ENCODE assay signal across 24 cellular contexts in genomic region chr20:64074963-64075362, GRCh38.
"Had no signal": no experiment of that assay in that cellular context is flagged by ENCODE, and none has a peak within 500 bp of the region (broad histone marks: within the 10 kb centered on the region; RNA-seq: fewer than 3 reads in every experiment).

No MANE protein-coding gene starts in this region.

- H3K27ac Mint-ChIP-seq: activated CD8-positive, alpha-beta T cell treated with anti-CD3 and anti-CD28 coated beads for 36 hours; activated naive CD4-positive, alpha-beta T cell treated with anti-CD3 and anti-CD28 coated beads, Interleukin-2, amount 50 U/mL, for 24 hours; activated T-helper 1 cell treated with anti-CD3 and anti-CD28 coated beads, Interleukin-12 subunit alpha, Interleukin-12 subunit beta, Interleukin-2, Interleukin-4 antibody, amounts not matched to agents 30 ng/mL and 10 ng/mL and 1 ng/mL, durations not matched to agents 14 hours and 24 hours and 36 hours; T-helper 1 cell treated with Interleukin-12 subunit alpha and Interleukin-12 subunit beta and Interleukin-4 antibody, amounts not matched to agents 30 μg/mL and 1 μg/mL, for 36 hours had no signal

- H3K4me3 ChIP-seq: ascending aorta, body of pancreas had no signal

- H3K36me3 Mint-ChIP-seq: activated naive CD4-positive, alpha-beta T cell treated with anti-CD3 and anti-CD28 coated beads, Interleukin-2, amount 50 U/mL, for 24 hours had no signal

- ATAC-seq: activated CD8-positive, alpha-beta T cell treated with anti-CD3 and anti-CD28 coated beads for 36 hours; body of pancreas; Panc1 had no signal

- H3K9me3 ChIP-seq: ascending aorta, body of pancreas had no signal

- DNase-seq: activated B cell treated with CpG ODN at 0.5 μM for 24 hours; activated CD8-positive, alpha-beta memory T cell treated with anti-CD3 and anti-CD28 coated beads, Interleukin-2, amount 50 U/mL, for 4 hours; activated CD8-positive, alpha-beta T cell treated with anti-CD3 and anti-CD28 coated beads for 36 hours; activated effector memory CD4-positive, alpha-beta T cell treated with Interleukin-2 at 50 U/mL for 16 hours; activated naive CD4-positive, alpha-beta T cell; body of pancreas; central memory CD4-positive, alpha-beta T cell; MM.1S; NCI-H1105; NCI-H1436; NCI-H1694 treated with DMSO at 0.1 percent for 48 hours; NCI-H2029 treated with DMSO at 0.1 percent for 48 hours; NCI-H510A treated with DMSO at 0.1 percent for 48 hours; NCI-H69; NK-92 treated with Interleukin-12 subunit alpha and Interleukin-12 subunit beta, amount 100 ng/mL, for 24 hours; OCI-M1; RPMI8226; SHP77; T-helper 9 cell had no signal

- H3K27ac ChIP-seq: ascending aorta, body of pancreas had no signal

- H3K27me3 ChIP-seq: ascending aorta, body of pancreas had no signal

- H3K27me3 Mint-ChIP-seq: activated B cell treated with CpG ODN at 0.5 μM for 24 hours; activated CD8-positive, alpha-beta T cell treated with anti-CD3 and anti-CD28 coated beads for 36 hours; activated naive CD4-positive, alpha-beta T cell treated with anti-CD3 and anti-CD28 coated beads, Interleukin-2, amount 50 U/mL, for 24 hours had no signal

- H3K9me3 Mint-ChIP-seq: activated B cell treated with CpG ODN at 0.5 μM for 24 hours; activated CD8-positive, alpha-beta T cell treated with anti-CD3 and anti-CD28 coated beads for 36 hours; activated naive CD4-positive, alpha-beta T cell treated with anti-CD3 and anti-CD28 coated beads, Interleukin-2, amount 50 U/mL, for 24 hours; activated T-helper 1 cell treated with anti-CD3 and anti-CD28 coated beads, Interleukin-12 subunit alpha, Interleukin-12 subunit beta, Interleukin-2, Interleukin-4 antibody, amounts not matched to agents 30 ng/mL and 10 ng/mL and 1 ng/mL, durations not matched to agents 14 hours and 24 hours and 36 hours; T-helper 1 cell treated with Interleukin-12 subunit alpha and Interleukin-12 subunit beta and Interleukin-4 antibody, amounts not matched to agents 30 μg/mL and 1 μg/mL, for 36 hours had no signal

- H3K4me3 Mint-ChIP-seq: activated B cell treated with CpG ODN at 0.5 μM for 24 hours; activated CD8-positive, alpha-beta T cell treated with anti-CD3 and anti-CD28 coated beads for 36 hours; activated naive CD4-positive, alpha-beta T cell treated with anti-CD3 and anti-CD28 coated beads, Interleukin-2, amount 50 U/mL, for 24 hours; activated T-helper 1 cell treated with anti-CD3 and anti-CD28 coated beads, Interleukin-12 subunit alpha, Interleukin-12 subunit beta, Interleukin-2, Interleukin-4 antibody, amounts not matched to agents 30 ng/mL and 10 ng/mL and 1 ng/mL, durations not matched to agents 14 hours and 24 hours and 36 hours; T-helper 1 cell treated with Interleukin-12 subunit alpha and Interleukin-12 subunit beta and Interleukin-4 antibody, amounts not matched to agents 30 μg/mL and 1 μg/mL, for 36 hours had no signal
